In genomic region chr4:122588453-122589238, GRCh38 we compare ENCODE assay signal across 1 cellular context.
TF ChIP-seq lines count a peak whose summit lies in the region.

No MANE protein-coding gene starts in this region.

TF ChIP-seq in GM23338, 12 proteins besides CTCF, POLR2A, EP300 and RAD21 (continued from another document):
- no peak for TF ChIP-seq ZNF462 (CRISPR knock-in tag; IDR thresholded peaks at IDR 0.05)
